In the genomic region with DNA sequence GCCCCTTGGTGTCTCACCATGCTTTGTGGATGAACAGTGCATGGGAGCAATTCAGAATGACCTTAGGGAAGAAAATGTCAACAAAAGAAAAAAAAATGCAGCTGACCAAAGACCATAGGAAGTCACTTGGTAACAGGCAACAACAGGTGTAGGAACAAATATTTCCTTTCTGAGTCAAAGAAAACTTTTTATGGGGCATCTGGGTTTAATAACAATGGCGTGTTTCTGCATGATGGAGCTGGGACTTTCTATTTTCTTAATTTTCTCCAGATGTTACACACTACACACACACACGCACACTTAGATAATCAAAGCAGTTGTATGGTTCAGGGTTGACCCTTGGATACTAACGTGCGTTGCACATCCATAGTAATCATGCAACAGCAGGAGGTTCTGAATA, we compare ENCODE assay signal across 18 cellular contexts. TPM values are rescaled to one million over a fixed set of nuclear protein-coding genes. Genes with fewer than 3 reads are reported as not detected.
"Had no signal": no experiment of that assay in that cellular context is flagged by ENCODE, and none has a peak within 500 bp of the region (broad histone marks: within the 10 kb centered on the region; RNA-seq: fewer than 3 reads in every experiment).

No MANE protein-coding gene starts in this region.

- H3K9me3 ChIP-seq: heart right ventricle, neutrophil, ovary, prostate gland, transverse colon had no signal

- ATAC-seq: heart right ventricle; left colon; stimulated activated naive B cell treated with anti-CD40 and anti-IgM and Interleukin-4, amounts not matched to agents 10 μg/mL and 1 μg/mL and 100 μg/mL, for 72 hours had no signal

- H3K27ac ChIP-seq: coronary artery, epithelial cell of prostate, heart right ventricle, neutrophil, ovary, prostate gland, skin epidermis, transverse colon had no signal

- H3K4me3 ChIP-seq: coronary artery, heart right ventricle, ovary, prostate gland, skin epidermis, transverse colon had no signal

- H3K4me1 ChIP-seq: heart right ventricle, prostate gland, transverse colon had no signal

- H3K36me3 ChIP-seq: heart right ventricle, neutrophil, ovary, prostate gland, transverse colon had no signal

- DNase-seq: activated CD4-positive, alpha-beta memory T cell treated with anti-CD3 and anti-CD28 coated beads, Interleukin-2, amount 10 ng/mL, durations not matched to agents 7 days and 5 days; activated CD4-positive, alpha-beta T cell treated with anti-CD3 and anti-CD28 coated beads for 48 hours; activated effector memory CD4-positive, alpha-beta T cell treated with anti-CD3 and anti-CD28 coated beads, Interleukin-2, amount 50 U/mL, for 16 hours; activated naive CD4-positive, alpha-beta T cell treated with anti-CD3 and anti-CD28 coated beads, Interleukin-2, amount 10 ng/mL, durations not matched to agents 7 days and 5 days; amygdala; cerebellar nuclear complex; heart right ventricle; left colon; ovary; stimulated activated naive B cell treated with anti-CD40 and anti-IgM and Interleukin-4, amounts not matched to agents 10 μg/mL and 1 μg/mL and 100 μg/mL, for 72 hours; transverse colon had no signal

- H3K27me3 ChIP-seq: neutrophil, ovary, transverse colon had no signal

RNA-seq across cellular contexts. Expression of a gene that starts 47.9 kb away (rescaled TPM):
- total RNA-seq: activated CD4-positive, alpha-beta memory T cell treated with anti-CD3 and anti-CD28 coated beads, Interleukin-2, amount 10 ng/mL, durations not matched to agents 7 days and 5 days; T-helper 2 cell treated with Interferon-gamma antibody and Interleukin-4, amounts not matched to agents 100 ng/mL and 5 ng/mL, for 36 hours had no signal
- polyA plus RNA-seq: keratinocyte had no signal
